Comparison of ENCODE assay signal across 24 cellular contexts in the genomic region with DNA sequence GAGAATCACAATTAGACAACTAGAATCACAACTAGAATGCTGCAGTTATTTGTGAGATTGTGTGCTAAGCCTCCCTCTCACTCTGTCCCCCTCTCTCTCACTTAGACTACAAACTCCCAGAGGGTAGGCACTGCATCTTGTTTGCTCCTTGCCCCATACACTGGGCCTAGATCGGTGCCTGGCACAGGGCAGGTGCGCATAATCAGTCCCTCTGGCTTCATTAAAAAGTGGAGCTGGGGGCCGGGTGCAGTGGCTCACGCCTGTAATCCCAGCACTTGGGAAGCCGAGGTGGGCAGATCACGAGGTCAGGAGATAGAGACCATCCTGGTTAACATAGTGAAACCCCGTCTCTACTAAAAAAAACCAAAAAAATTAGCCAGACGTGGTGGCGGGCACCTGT.
A peak's percentile ranks its signal among the peaks of the same experiment; 100 is the strongest.
DNase-seq lines count a peak whose midpoint lies in the region; FAIRE-seq and TF ChIP-seq lines count a peak whose summit lies in the region.
"Had no signal": no experiment of that assay in that cellular context is flagged by ENCODE, and none has a peak within 500 bp of the region (broad histone marks: within the 10 kb centered on the region; RNA-seq: fewer than 3 reads in every experiment).

No MANE protein-coding gene starts in this region.

- no peaks in the 10 kb centered on the region for H3K27me3 Mint-ChIP-seq in astrocyte (ENCODE audit: low read depth, unreplicated experiment)
- no peaks in the 10 kb centered on the region for H3K27me3 Mint-ChIP-seq in Caco-2 (ENCODE audit: insufficient read depth, unreplicated experiment)
- peaks cover 10% of the 10 kb centered on the region for H3K27me3 Mint-ChIP-seq in nephron progenitor cell (ENCODE audit: low read depth, poor library complexity)

- H3K4me1 Mint-ChIP-seq in astrocyte (ENCODE audit: low read depth, unreplicated experiment) (peaks cover 54% of the 10 kb centered on the region), Caco-2 (ENCODE audit: low read depth, unreplicated experiment) (peaks cover 22% of the 10 kb centered on the region), nephron progenitor cell (peaks cover 18% of the 10 kb centered on the region)

- H3K79me2 ChIP-seq in GM23248 (ENCODE audit: insufficient read depth) (no peaks in the 10 kb centered on the region), astrocyte (ENCODE audit: insufficient read depth, low read length) (no peaks in the 10 kb centered on the region), hepatocyte (no peaks in the 10 kb centered on the region), smooth muscle cell (ENCODE audit: low read depth) (no peaks in the 10 kb centered on the region)

- H3K36me3 ChIP-seq in GM23248 (ENCODE audit: low read depth) (no peaks in the 10 kb centered on the region), astrocyte (ENCODE audit: insufficient read depth, low read length) (no peaks in the 10 kb centered on the region), hepatocyte (replicated peaks; ENCODE audit: insufficient read depth, low read depth) (no peaks in the 10 kb centered on the region), smooth muscle cell (ENCODE audit: low read depth) (no peaks in the 10 kb centered on the region), Caco-2 (ENCODE audit: control insufficient read depth, insufficient read depth, low read length) (no peaks in the 10 kb centered on the region)
- H3K36me3 ChIP-seq: BE2C, MG63 had no signal

- H3K4me1 ChIP-seq in GM23248 (ENCODE audit: insufficient read depth) (peaks cover 50% of the 10 kb centered on the region), astrocyte (ENCODE audit: insufficient read depth, low read length) (peaks cover 57% of the 10 kb centered on the region), hepatocyte (ENCODE audit: insufficient read depth) (peaks cover 24% of the 10 kb centered on the region), smooth muscle cell (ENCODE audit: low read depth) (peaks cover 21% of the 10 kb centered on the region), Caco-2 (peaks cover 64% of the 10 kb centered on the region)

- H3K27ac Mint-ChIP-seq in astrocyte (ENCODE audit: unreplicated experiment) (peak overlapping the region; percentile 95), Caco-2 (ENCODE audit: unreplicated experiment) (no peak overlapping the region), nephron progenitor cell (no peak overlapping the region)
- H3K27ac Mint-ChIP-seq: CD4-positive, alpha-beta T cell had no signal

- peak overlapping the region; percentile 85; the same call in 1 of the 2 replicates for H3K27ac ChIP-seq in GM23248
- peak overlapping the region; percentile 99 for H3K27ac ChIP-seq in astrocyte (ENCODE audit: low read depth, low read length)
- peak overlapping the region; percentile 89 for H3K27ac ChIP-seq in hepatocyte
- H3K27ac ChIP-seq in smooth muscle cell (ENCODE audit: low read depth) = peak overlapping the region; percentile 95

- 94 to 98% methylated on average over 5 to 9 of the region's 9 CpGs for WGBS in GM23248 (ENCODE audit: low coverage in 1 of 2, low lambda C conversion rate in 2 of 2, missing lambda C conversion rate in 2 of 2), 2 experiments
- 97% methylated on average over 9 of the region's 9 CpGs for WGBS in hepatocyte (ENCODE audit: low lambda C conversion rate, missing lambda C conversion rate)
- WGBS in smooth muscle cell (ENCODE audit: low lambda C conversion rate) = 97% methylated on average over 9 of the region's 9 CpGs

- H3K9me2 ChIP-seq in GM23248 (ENCODE audit: insufficient read depth) = no peaks in the 10 kb centered on the region
- H3K9me2 ChIP-seq in hepatocyte (replicated peaks; ENCODE audit: insufficient read depth) = no peaks in the 10 kb centered on the region

- CTCF ChIA-PET in Caco-2 (lab: Charles Lee) = no interaction called here

- H3K9ac ChIP-seq in GM23248 (no peak overlapping the region), astrocyte (ENCODE audit: low read length) (peak overlapping the region; percentile 83), smooth muscle cell (ENCODE audit: low read depth) (peak overlapping the region; percentile 33)

- H3K4me2 ChIP-seq in GM23248 (ENCODE audit: unreplicated experiment) (no peak overlapping the region), astrocyte (ENCODE audit: low read length) (no peak overlapping the region), hepatocyte (no peak overlapping the region), smooth muscle cell (no peak overlapping the region)

- in situ Hi-C loops in GM23248 (cut with MboI) = no loop called here
- in situ Hi-C loops in G401 (cut with HindIII; ENCODE audit: low sequenced_read_pairs) = no loop called here

- BruUV-seq in Caco-2 (replicated peaks; lab: Mats Ljungman, UMichigan) = no TSS peak

- intact Hi-C loops in Caco-2 (cut with micrococcal nuclease; ENCODE audit: unreplicated experiment) = no loop called here

- DNase-seq in GM23248 (no peak), astrocyte (ENCODE audit: low read depth) (no peak), hepatocyte (ENCODE audit: low spot score) (no peak), smooth muscle cell (lab: John Stamatoyannopoulos, UW; ENCODE audit: unreplicated experiment) (no peak), RCC 7860 (ENCODE audit: low spot score) (no peak), Caco-2 (no peak), G401 (ENCODE audit: low spot score) (no peak), nephron progenitor cell (no peak)
- DNase-seq: ACHN; BE2C; CD4-positive, alpha-beta T cell; GDM1; H7; KG1; MG63; NCI-H1105 treated with DMSO at 0.1 percent for 48 hours; NCI-H146; NCI-H1930; NCI-H2107; NCI-H446; NCI-H524 treated with DMSO at 0.1 percent for 48 hours; NCI-H82; SHP77 had no signal

- H3K9me3 Mint-ChIP-seq in astrocyte (ENCODE audit: unreplicated experiment) = no peaks in the 10 kb centered on the region
- H3K9me3 Mint-ChIP-seq in Caco-2 (ENCODE audit: unreplicated experiment) = peaks cover 19% of the 10 kb centered on the region
- peaks cover 4% of the 10 kb centered on the region for H3K9me3 Mint-ChIP-seq in nephron progenitor cell

- no peak overlapping the region for H2AFZ ChIP-seq in GM23248
- no peak overlapping the region for H2AFZ ChIP-seq in astrocyte (ENCODE audit: low read depth, low read length)
- no peak overlapping the region for H2AFZ ChIP-seq in hepatocyte
- no peak overlapping the region for H2AFZ ChIP-seq in smooth muscle cell (ENCODE audit: low read depth)

- POLR2A ChIA-PET in Caco-2 (lab: Charles Lee) = no interaction called here

- no peak overlapping the region for H3K4me3 Mint-ChIP-seq in astrocyte (ENCODE audit: unreplicated experiment)
- no peak overlapping the region for H3K4me3 Mint-ChIP-seq in Caco-2 (ENCODE audit: unreplicated experiment)
- no peak overlapping the region for H3K4me3 Mint-ChIP-seq in nephron progenitor cell
- H3K4me3 Mint-ChIP-seq: CD4-positive, alpha-beta T cell had no signal

- TF ChIP-seq CTCF in astrocyte (IDR thresholded peaks at IDR 0.05; ENCODE audit: insufficient read depth, low read depth, low read length) (no peak), hepatocyte (IDR thresholded peaks at IDR 0.05; ENCODE audit: poor library complexity) (no peak), smooth muscle cell (IDR thresholded peaks at IDR 0.05; ENCODE audit: borderline replicate concordance, insufficient read depth, poor library complexity, severe bottlenecking) (no peak), Caco-2 (IDR thresholded peaks at IDR 0.05; ENCODE audit: insufficient read depth in 1 of 2, low read depth in 1 of 2, low read length in 1 of 2, severe bottlenecking in 1 of 2, unreplicated experiment in 1 of 2) (no peak), nephron progenitor cell (IDR thresholded peaks at IDR 0.05) (no peak)

- FAIRE-seq in astrocyte (lab: Jason Lieb, UNC) (no peak), RCC 7860 (lab: Jason Lieb, UNC) (no peak)
- FAIRE-seq: GM12878 had no signal

- H3K9me3 ChIP-seq in GM23248 (ENCODE audit: low read depth) = no peaks in the 10 kb centered on the region
- no peaks in the 10 kb centered on the region for H3K9me3 ChIP-seq in astrocyte (ENCODE audit: insufficient read depth, low read depth, low read length)
- no peaks in the 10 kb centered on the region for H3K9me3 ChIP-seq in hepatocyte (ENCODE audit: low read depth)
- no peaks in the 10 kb centered on the region for H3K9me3 ChIP-seq in smooth muscle cell (replicated peaks; ENCODE audit: low read depth)
- peaks cover 4% of the 10 kb centered on the region; the same call in 1 of the 2 replicates for H3K9me3 ChIP-seq in Caco-2
- H3K9me3 ChIP-seq: BE2C, MG63 had no signal

- H4K20me1 ChIP-seq in GM23248 (ENCODE audit: insufficient read depth) (no peaks in the 10 kb centered on the region), astrocyte (ENCODE audit: insufficient read depth, low read length) (no peaks in the 10 kb centered on the region), hepatocyte (ENCODE audit: insufficient read depth, poor library complexity, severe bottlenecking) (no peaks in the 10 kb centered on the region), smooth muscle cell (ENCODE audit: low read depth) (no peaks in the 10 kb centered on the region)

- H3K27me3 ChIP-seq in GM23248 (replicated peaks; ENCODE audit: insufficient read depth) = no peaks in the 10 kb centered on the region
- H3K27me3 ChIP-seq in astrocyte (ENCODE audit: insufficient read depth, low read length) = no peaks in the 10 kb centered on the region
- H3K27me3 ChIP-seq in hepatocyte = no peaks in the 10 kb centered on the region
- H3K27me3 ChIP-seq in smooth muscle cell (ENCODE audit: low read depth) = no peaks in the 10 kb centered on the region
- no peaks in the 10 kb centered on the region for H3K27me3 ChIP-seq in Caco-2 (replicated peaks; ENCODE audit: control insufficient read depth, insufficient read depth, low read length)
- H3K27me3 ChIP-seq: BE2C, MG63 had no signal

- no peak overlapping the region for H3K4me3 ChIP-seq in GM23248
- no peak overlapping the region for H3K4me3 ChIP-seq in astrocyte (ENCODE audit: insufficient read depth, low read depth, low read length)
- no peak overlapping the region for H3K4me3 ChIP-seq in hepatocyte
- H3K4me3 ChIP-seq in smooth muscle cell = no peak overlapping the region
- H3K4me3 ChIP-seq in Caco-2 (ENCODE audit: low read depth, low read length) = no peak overlapping the region
- H3K4me3 ChIP-seq: GM12878, MG63 had no signal

- H3F3A ChIP-seq in GM23248 (ENCODE audit: insufficient read depth) = peaks cover 33% of the 10 kb centered on the region
- H3F3A ChIP-seq in smooth muscle cell (ENCODE audit: low read depth) = peaks cover 17% of the 10 kb centered on the region

- H3K36me3 Mint-ChIP-seq in astrocyte (ENCODE audit: low read depth, unreplicated experiment) (peaks cover under 1% of the 10 kb centered on the region), Caco-2 (ENCODE audit: insufficient read depth, unreplicated experiment) (peaks cover 6% of the 10 kb centered on the region), nephron progenitor cell (ENCODE audit: low read depth) (no peaks in the 10 kb centered on the region)
